ENCODE assay signal across 8 cellular contexts in the genomic region with DNA sequence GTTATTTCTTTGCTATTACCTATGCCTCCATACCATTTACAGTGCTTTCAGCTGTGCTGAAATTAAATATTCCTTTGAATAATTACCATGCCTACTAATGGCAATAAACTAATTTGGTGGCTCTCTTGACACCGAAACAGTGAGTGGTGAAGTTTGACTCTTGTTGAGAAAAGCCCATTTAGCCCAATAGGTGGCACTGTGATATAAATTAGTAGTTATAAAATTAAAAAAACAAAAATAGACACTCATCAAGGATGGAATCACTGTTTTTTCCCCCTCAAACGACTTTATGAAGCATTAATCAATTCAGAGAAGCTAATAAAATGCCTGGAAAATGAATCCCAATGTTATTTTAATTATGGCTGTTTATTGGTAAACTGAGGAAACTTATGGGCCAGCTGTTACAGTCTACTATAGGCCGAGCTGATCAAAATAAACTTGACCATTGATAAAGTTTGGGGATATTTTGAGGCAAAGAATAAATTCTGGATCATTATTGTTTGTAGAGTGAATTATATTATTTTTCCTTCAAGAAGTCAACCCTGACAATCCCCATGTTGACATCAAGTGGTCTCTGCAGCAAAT.
DNase-seq lines count a peak whose midpoint lies in the region; ATAC-seq and TF ChIP-seq lines count a peak whose summit lies in the region.

No MANE protein-coding gene starts in this region.

- no peaks in the 10 kb centered on the region for H3K4me1 Mint-ChIP-seq in activated CD4-positive, alpha-beta T cell treated with anti-CD3 and anti-CD28 coated beads, Interleukin-2, amount 10 ng/mL, durations not matched to agents 7 days and 5 days

- H3K4me1 ChIP-seq in uterus: no peaks in the 10 kb centered on the region

- no peaks in the 10 kb centered on the region for H3K27me3 ChIP-seq in uterus

- peaks cover 5% of the 10 kb centered on the region for H3K27me3 Mint-ChIP-seq in activated CD4-positive, alpha-beta T cell treated with anti-CD3 and anti-CD28 coated beads, Interleukin-2, amount 10 ng/mL, durations not matched to agents 7 days and 5 days

- H3K9me3 ChIP-seq in uterus: no peaks in the 10 kb centered on the region

- H3K36me3 ChIP-seq in uterus: no peaks in the 10 kb centered on the region

- H3K36me3 Mint-ChIP-seq in activated CD4-positive, alpha-beta T cell treated with anti-CD3 and anti-CD28 coated beads, Interleukin-2, amount 10 ng/mL, durations not matched to agents 7 days and 5 days (ENCODE audit: low read depth): no peaks in the 10 kb centered on the region

- CTCF ChIA-PET in activated CD4-positive, alpha-beta T cell treated with anti-CD3 and anti-CD28 coated beads, Interleukin-2, amount 10 ng/mL, durations not matched to agents 7 days and 5 days (lab: Charles Lee): no interaction called here

- H3K9me3 Mint-ChIP-seq in activated CD4-positive, alpha-beta T cell treated with anti-CD3 and anti-CD28 coated beads, Interleukin-2, amount 10 ng/mL, durations not matched to agents 7 days and 5 days: no peaks in the 10 kb centered on the region

- DNase-seq in NCI-H2227 treated with DMSO at 0.1 percent for 48 hours (lab: John Stamatoyannopoulos, UW) (peak; percentile 3), dermis blood vessel endothelial cell (peak; percentile 55), pons (ENCODE audit: low spot score) (peak; percentile 17), uterus (no peak)
- no peak for DNase-seq in activated CD4-positive, alpha-beta T cell treated with anti-CD3 and anti-CD28 coated beads, Interleukin-2, amount 10 ng/mL, durations not matched to agents 7 days and 5 days
- DNase-seq in activated CD4-positive, alpha-beta T cell treated with anti-CD3 and anti-CD28 coated beads, Interleukin-2, amount 50 U/mL, for 1 hour: no peak

- ATAC-seq in GM18520 (IDR thresholded peaks at IDR 0.05; ENCODE audit: unreplicated experiment): no peak

- TF ChIP-seq POLR2A in uterus (IDR thresholded peaks at IDR 0.05): no peak

- no peak overlapping the region for H3K4me3 Mint-ChIP-seq in activated CD4-positive, alpha-beta T cell treated with anti-CD3 and anti-CD28 coated beads, Interleukin-2, amount 10 ng/mL, durations not matched to agents 7 days and 5 days

- TF ChIP-seq CTCF in GM12874 (IDR thresholded peaks at IDR 0.05; ENCODE audit: insufficient read depth, low read depth, low read length) (0 out of 2 replicates have a peak, but pooled peaks have one; percentile 14), uterus (IDR thresholded peaks at IDR 0.05) (peak in 1 of 4 experiments; percentile 13)

- no peak overlapping the region for H3K27ac ChIP-seq in uterus

- POLR2A ChIA-PET in activated CD4-positive, alpha-beta T cell treated with anti-CD3 and anti-CD28 coated beads, Interleukin-2, amount 10 ng/mL, durations not matched to agents 7 days and 5 days (lab: Charles Lee): no interaction called here

- intact Hi-C loops in uterus (cut with DNase I; ENCODE audit: low total_unique reads): no loop called here

- no peak overlapping the region for H3K4me3 ChIP-seq in uterus

- no peak overlapping the region for H3K27ac Mint-ChIP-seq in activated CD4-positive, alpha-beta T cell treated with anti-CD3 and anti-CD28 coated beads, Interleukin-2, amount 10 ng/mL, durations not matched to agents 7 days and 5 days

Comparison
In these comparisons a context has a peak if more than half of its experiments do, and no peak if none do; other contexts are left out.
1. DNase-seq: peak in NCI-H2227 treated with DMSO at 0.1 percent for 48 hours (single experiment), dermis blood vessel endothelial cell (single experiment) and pons (single experiment); none in activated CD4-positive, alpha-beta T cell treated with anti-CD3 and anti-CD28 coated beads, Interleukin-2, amount 10 ng/mL, durations not matched to agents 7 days and 5 days (single experiment), uterus (0 of 2) and activated CD4-positive, alpha-beta T cell treated with anti-CD3 and anti-CD28 coated beads, Interleukin-2, amount 50 U/mL, for 1 hour (single experiment).